In the genomic region with DNA sequence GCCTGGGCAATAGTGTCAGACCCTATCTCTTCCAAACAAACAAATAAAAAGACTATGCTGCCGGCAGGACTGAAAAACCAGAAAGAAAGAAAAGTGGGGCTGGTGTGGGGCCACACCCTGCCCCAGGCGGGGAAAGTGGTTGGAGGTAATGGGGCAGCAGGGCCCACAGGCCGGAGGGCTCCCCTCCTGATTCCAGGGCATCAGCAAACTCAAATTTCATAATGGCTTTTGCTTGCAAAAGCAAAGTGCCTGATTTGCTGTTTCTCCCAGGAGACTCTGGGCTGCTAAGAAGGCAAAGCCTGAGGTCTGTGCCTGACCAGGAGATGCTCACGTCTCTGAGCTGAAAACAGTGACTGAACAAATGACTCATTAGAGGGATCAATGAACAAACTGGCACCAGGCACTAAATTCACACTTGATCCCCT, we compare ENCODE assay signal across 10 cellular contexts.
DNase-seq lines count a peak whose midpoint lies in the region; ATAC-seq and TF ChIP-seq lines count a peak whose summit lies in the region.
"Had no signal": no experiment of that assay in that cellular context is flagged by ENCODE, and none has a peak within 500 bp of the region (broad histone marks: within the 10 kb centered on the region; RNA-seq: fewer than 3 reads in every experiment).

No MANE protein-coding gene starts in this region.

- H3K4me3 ChIP-seq in NB4 (ENCODE audit: low read depth, low read length), result no peak overlapping the region
- no peak overlapping the region for H3K4me3 ChIP-seq in epithelial cell of esophagus (ENCODE audit: low read length)
- H3K4me3 ChIP-seq in psoas muscle, result peak overlapping the region; percentile 63
- no peak overlapping the region for H3K4me3 ChIP-seq in HAP-1

- H3K4me1 ChIP-seq in psoas muscle (peaks cover 73% of the 10 kb centered on the region), HAP-1 (no peaks in the 10 kb centered on the region)

- H3K9me3 ChIP-seq in psoas muscle (no peaks in the 10 kb centered on the region), HAP-1 (no peaks in the 10 kb centered on the region)

- DNase-seq in NCI-H1436 (lab: John Stamatoyannopoulos, UW) (peak; percentile 54), NCI-H1436 treated with DMSO at 0.1 percent for 48 hours (lab: John Stamatoyannopoulos, UW) (no peak), NB4 (ENCODE audit: low read depth) (peak; percentile 77), epithelial cell of esophagus (ENCODE audit: low read depth) (peak; percentile 24), psoas muscle (no peak), HuH-7 (ENCODE audit: low spot score) (no peak), UCSD-AML1 (lab: John Stamatoyannopoulos, UW; ENCODE audit: unreplicated experiment) (no peak), HAP-1 (ENCODE audit: low spot score in 2 of 2) (no peak)
- DNase-seq: NCI-H524 treated with DMSO at 0.1 percent for 48 hours had no signal

- H3K27ac ChIP-seq in psoas muscle, result peak overlapping the region; percentile 93

- peaks cover 0 to 5% of the 10 kb centered on the region in 2 donors for H3K36me3 ChIP-seq in psoas muscle (ENCODE audit: insufficient read depth in 1 of 2, low read depth in 1 of 2)
- no peaks in the 10 kb centered on the region for H3K36me3 ChIP-seq in HAP-1 (replicated peaks)

- WGBS in psoas muscle, 3 donors, result 52 to 70% (median 55%) methylated on average over 4 of the region's 4 CpGs

- ATAC-seq in psoas muscle, result peak; percentile 28 to 55 (median 38)
- ATAC-seq: natural killer cell treated with Interleukin-12 subunit alpha and Interleukin-12 subunit beta and Interleukin-15 and Interleukin-18, amount 100 ng/mL, for 72 hours had no signal

- H3K27me3 ChIP-seq in psoas muscle (ENCODE audit: insufficient read depth in 3 of 3, low read length in 2 of 3) (no peaks in the 10 kb centered on the region), HAP-1 (ENCODE audit: low read depth) (no peaks in the 10 kb centered on the region)

- intact Hi-C loops in psoas muscle (cut with DNase I), result no loop called here

- in situ Hi-C loops in HAP-1 (cut with MboI; ENCODE audit: low sequenced_read_pairs), result no loop called here

- no peak for TF ChIP-seq POLR2A in NB4 (IDR thresholded peaks at IDR 0.05; ENCODE audit: extremely low read depth, insufficient read length)

- TF ChIP-seq CTCF in NB4 (IDR thresholded peaks at IDR 0.05; ENCODE audit: low read depth, low read length) (no peak), epithelial cell of esophagus (IDR thresholded peaks at IDR 0.05; ENCODE audit: insufficient read depth, low read depth, low read length, missing control alignments) (no peak), psoas muscle (IDR thresholded peaks at IDR 0.05) (no peak)

Comparison
In these comparisons a context has a peak if more than half of its experiments do, and no peak if none do; other contexts are left out.
1. DNase-seq: peak in NCI-H1436 (single experiment), NB4 (single experiment) and epithelial cell of esophagus (single experiment); none in NCI-H1436 treated with DMSO at 0.1 percent for 48 hours (single experiment), psoas muscle (0 of 2), HuH-7 (single experiment), UCSD-AML1 (single experiment) and HAP-1 (0 of 2).